ENCODE assay signal across 13 cellular contexts in genomic region chr6:56927538-56928453, GRCh38. TPM values are rescaled to one million over a fixed set of nuclear protein-coding genes. Genes with fewer than 3 reads are reported as not detected.
DNase-seq lines count a peak whose midpoint lies in the region; ATAC-seq, FAIRE-seq and TF ChIP-seq lines count a peak whose summit lies in the region.
"Had no signal": no experiment of that assay in that cellular context is flagged by ENCODE, and none has a peak within 500 bp of the region (broad histone marks: within the 10 kb centered on the region; RNA-seq: fewer than 3 reads in every experiment).

No MANE protein-coding gene starts in this region.

- H3K27me3 Mint-ChIP-seq in HFFc6 (ENCODE audit: insufficient read depth), result no peaks in the 10 kb centered on the region
- no peaks in the 10 kb centered on the region for H3K27me3 Mint-ChIP-seq in type B pancreatic cell

- no peak for TF ChIP-seq EP300 in SK-N-SH (IDR thresholded peaks at IDR 0.05; ENCODE audit: borderline replicate concordance in 1 of 2, low read depth in 1 of 2, low read length in 1 of 2)

- H3K9me3 ChIP-seq in SK-N-SH, result no peaks in the 10 kb centered on the region
- H3K9me3 ChIP-seq in hepatocyte (ENCODE audit: low read depth), result no peaks in the 10 kb centered on the region

- H3K36me3 Mint-ChIP-seq in HFFc6 (ENCODE audit: low read depth), result peaks cover 25% of the 10 kb centered on the region
- H3K36me3 Mint-ChIP-seq in type B pancreatic cell, result no peaks in the 10 kb centered on the region

- CTCF ChIA-PET in SK-N-SH (lab: Yijun Ruan, JAX), result interaction anchor here (0.7 to 2.1 kb wide), 7 partner anchors 12 to 93 kb away, joined by 3 to 9 read pairs (median 4); no protein-coding TSS in a partner anchor

- TF ChIP-seq RAD21 in SK-N-SH (IDR thresholded peaks at IDR 0.05; ENCODE audit: low read length), result no peak

- 81% methylated on average over 4 of the region's 4 CpGs for WGBS in SK-N-SH (ENCODE audit: low lambda C conversion rate)
- 61% methylated on average over 4 of the region's 4 CpGs for WGBS in hepatocyte (ENCODE audit: low lambda C conversion rate, missing lambda C conversion rate)

- H3F3A ChIP-seq in SK-N-SH (replicated peaks; ENCODE audit: insufficient read depth), result peaks cover 13% of the 10 kb centered on the region

- H3K36me3 ChIP-seq in SK-N-SH (replicated peaks in 1 of 2; ENCODE audit: control insufficient read depth in 1 of 2, insufficient read depth in 2 of 2, low read length in 1 of 2), result peaks cover 0 to 16% of the 10 kb centered on the region in 2 experiments
- no peaks in the 10 kb centered on the region for H3K36me3 ChIP-seq in hepatocyte (replicated peaks; ENCODE audit: insufficient read depth, low read depth)

- no peak overlapping the region for H3K9ac ChIP-seq in SK-N-SH

- H3K27ac ChIP-seq in SK-N-SH (ENCODE audit: low read depth in 2 of 2, low read length in 1 of 2), result no peak overlapping the region; a peak in 1 of 4 replicates
- H3K27ac ChIP-seq in foreskin keratinocyte, result no peak overlapping the region
- H3K27ac ChIP-seq in hepatocyte, result no peak overlapping the region

- H3K4me1 ChIP-seq in SK-N-SH (ENCODE audit: control insufficient read depth in 1 of 2, insufficient read depth in 2 of 2, low read depth in 1 of 2, low read length in 1 of 2), result peaks cover 17 to 26% of the 10 kb centered on the region in 2 experiments; a peak in 3 of 4 replicates
- peaks cover 8% of the 10 kb centered on the region for H3K4me1 ChIP-seq in foreskin keratinocyte
- H3K4me1 ChIP-seq in hepatocyte (ENCODE audit: insufficient read depth), result no peaks in the 10 kb centered on the region

- H3K9me2 ChIP-seq in SK-N-SH, result no peaks in the 10 kb centered on the region
- no peaks in the 10 kb centered on the region for H3K9me2 ChIP-seq in hepatocyte (replicated peaks; ENCODE audit: insufficient read depth)

- no peaks in the 10 kb centered on the region for H4K20me1 ChIP-seq in SK-N-SH (ENCODE audit: insufficient read depth)
- H4K20me1 ChIP-seq in hepatocyte (ENCODE audit: insufficient read depth, poor library complexity, severe bottlenecking), result no peaks in the 10 kb centered on the region

- no peaks in the 10 kb centered on the region for H3K9me3 Mint-ChIP-seq in HFFc6
- H3K9me3 Mint-ChIP-seq in type B pancreatic cell, result no peaks in the 10 kb centered on the region

- peak; percentile 9 to 25 for DNase-seq in AML-193 (lab: John Stamatoyannopoulos, UW)
- DNase-seq in HFFc6, result no peak
- no peak for DNase-seq in SK-N-SH
- no peak for DNase-seq in foreskin keratinocyte
- no peak for DNase-seq in frontal cortex (ENCODE audit: low spot score in 2 of 2)
- no peak for DNase-seq in hepatocyte (ENCODE audit: low spot score)
- DNase-seq in posterior vena cava (ENCODE audit: low spot score), result no peak
- no peak for DNase-seq in type B pancreatic cell (ENCODE audit: extremely low spot score, unreplicated experiment)
- DNase-seq: aorta; kidney glomerular epithelial cell; stimulated activated CD8-positive, alpha-beta memory T cell treated with anti-CD3 and anti-CD28 coated beads, Interleukin-4, amount 100 ng/mL, for 48 hours; trophoblast cell had no signal

- intact Hi-C loops in posterior vena cava (cut with DNase I), result no loop called here

- TF ChIP-seq CTCF in HFFc6 (IDR thresholded peaks at IDR 0.05) (peak; percentile 24; the same call in 1 of the 2 replicates), SK-N-SH (IDR thresholded peaks at IDR 0.05) (no peak), foreskin keratinocyte (conservative IDR thresholded peaks at IDR 0.05) (no peak), hepatocyte (IDR thresholded peaks at IDR 0.05; ENCODE audit: poor library complexity) (no peak), type B pancreatic cell (conservative IDR thresholded peaks at IDR 0.05) (no peak)

- H3K4me1 Mint-ChIP-seq in HFFc6 (ENCODE audit: low read depth) (peaks cover 59% of the 10 kb centered on the region), type B pancreatic cell (ENCODE audit: unreplicated experiment) (no peaks in the 10 kb centered on the region)

- FAIRE-seq in frontal cortex (lab: Jason Lieb, UNC), result no peak

- ATAC-seq in foreskin keratinocyte, result peak; percentile 54

- H2AFZ ChIP-seq in SK-N-SH (ENCODE audit: low read depth), result no peak overlapping the region
- no peak overlapping the region for H2AFZ ChIP-seq in hepatocyte

- POLR2A ChIA-PET in SK-N-SH (lab: Yijun Ruan, JAX), result no interaction called here

- H3K27me3 ChIP-seq in SK-N-SH (ENCODE audit: insufficient read depth), result no peaks in the 10 kb centered on the region
- no peaks in the 10 kb centered on the region for H3K27me3 ChIP-seq in foreskin keratinocyte
- no peaks in the 10 kb centered on the region for H3K27me3 ChIP-seq in hepatocyte

- no peak overlapping the region for H3K4me3 ChIP-seq in SK-N-SH (ENCODE audit: low read depth in 2 of 2, low read length in 1 of 2)
- no peak overlapping the region for H3K4me3 ChIP-seq in hepatocyte

- H3K4me2 ChIP-seq in SK-N-SH (peak overlapping the region; percentile 59), hepatocyte (no peak overlapping the region)

- H3K4me3 Mint-ChIP-seq in HFFc6 (peak overlapping the region; percentile 76), type B pancreatic cell (no peak overlapping the region)

- H3K27ac Mint-ChIP-seq in HFFc6 (peak overlapping the region; percentile 84), type B pancreatic cell (no peak overlapping the region)

- H3K79me2 ChIP-seq in SK-N-SH (ENCODE audit: insufficient read depth) (peaks cover 27% of the 10 kb centered on the region), hepatocyte (no peaks in the 10 kb centered on the region)

TF ChIP-seq in SK-N-SH, 30 proteins besides CTCF, POLR2A, EP300 and RAD21:
- TF ChIP-seq CHD2 (IDR thresholded peaks at IDR 0.05; ENCODE audit: low read length, partially characterized antibody) (no peak), REST (IDR thresholded peaks at IDR 0.05; ENCODE audit: low read depth, low read length) (no peak), GATA2 (CRISPR knock-in tag; IDR thresholded peaks at IDR 0.05) (no peak), FOSL2 (IDR thresholded peaks at IDR 0.05; ENCODE audit: borderline replicate concordance, low read depth) (peak; percentile 43; the same call in 1 of the 2 replicates), TCF12 (IDR thresholded peaks at IDR 0.05) (no peak), NRF1 (IDR thresholded peaks at IDR 0.05; ENCODE audit: low read depth, low read length) (no peak), JUND (IDR thresholded peaks at IDR 0.05) (peak; percentile 64; the same call in 1 of the 2 replicates), GABPA (IDR thresholded peaks at IDR 0.05; ENCODE audit: low read depth) (no peak), RCOR1 (IDR thresholded peaks at IDR 0.05; ENCODE audit: low read length) (no peak), NFIC (IDR thresholded peaks at IDR 0.05; ENCODE audit: borderline replicate concordance) (no peak)
TF ChIP-seq in SK-N-SH: peak in this region for 2.

RNA-seq across cellular contexts. Expression of gene BEND6, which starts 27.1 kb away (rescaled TPM):
- total RNA-seq in HFFc6 (2021; fragmentation: NEBNext Ultra II Directional; extraction: Animal tissue kit (Norgen Biotek cat#: 25700)), result 10 to 100 TPM in 3 of 6 experiments, 1 to 10 TPM in 3; 9.4 to 11.0 (median 10.0) TPM
- polyA plus RNA-seq in SK-N-SH (2012; rRNA removed) (6.9 and 9.2 TPM in 2 replicates), foreskin keratinocyte (0.53 and 0.87 TPM in 2 replicates), hepatocyte (2.0 and 2.5 TPM in 2 replicates)
- 11.7 and 14.4 TPM in 2 replicates for polyA plus RNA-seq in SK-N-SH (2012; cell fraction: cytosol; rRNA removed)
- polyA plus RNA-seq in SK-N-SH (2012; cell fraction: nucleus; rRNA removed), result 4.1 and 7.0 TPM in 2 replicates
- total RNA-seq in foreskin keratinocyte (1.8 TPM in 2 replicates), frontal cortex (22.8 TPM), hepatocyte (1.2 and 2.4 TPM in 2 replicates), posterior vena cava (10 to 100 TPM in 1 of 2 donors, 1 to 10 TPM in 1; 9.8 to 18.5 TPM), type B pancreatic cell (ENCODE audit: low replicate concordance) (1.3 and 2.7 TPM in 2 replicates)
- total RNA-seq: T-helper 1 cell treated with Interleukin-12 subunit alpha and Interleukin-12 subunit beta and Interleukin-4 antibody, amounts not matched to agents 30 ng/mL and 1 ng/mL, for 36 hours had no signal

Comparison
In these comparisons a context has a peak if more than half of its experiments do, and no peak if none do; other contexts are left out.
1. DNase-seq: peak in AML-193 (2 of 2); none in HFFc6 (single experiment), SK-N-SH (single experiment), foreskin keratinocyte (0 of 2), frontal cortex (0 of 2), hepatocyte (single experiment), posterior vena cava (single experiment) and type B pancreatic cell (single experiment).